Comparison of ENCODE assay signal across 8 cellular contexts in the genomic region with DNA sequence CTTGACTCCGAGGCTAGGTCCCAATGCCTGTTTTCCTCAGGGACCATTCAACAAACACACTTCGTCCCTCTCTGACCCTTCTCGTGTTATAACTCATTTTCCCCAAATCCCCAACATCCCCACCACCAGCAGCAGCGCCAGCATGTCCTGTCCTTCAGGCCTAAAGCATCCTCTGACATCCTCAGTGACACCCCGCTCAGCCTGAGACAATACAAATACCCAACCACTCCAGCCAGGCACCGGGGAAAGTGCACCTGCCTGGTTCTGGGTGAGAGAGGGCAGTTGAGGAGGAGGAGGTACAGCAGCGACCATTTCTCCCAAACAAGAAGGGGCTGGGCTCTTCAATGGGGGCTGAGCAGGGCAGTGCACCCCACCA. TPM values are rescaled to one million over a fixed set of nuclear protein-coding genes. Genes with fewer than 3 reads are reported as not detected.
DNase-seq lines count a peak whose midpoint lies in the region; ATAC-seq and TF ChIP-seq lines count a peak whose summit lies in the region.

No MANE protein-coding gene starts in this region.

- DNase-seq in AG10803 (ENCODE audit: low read depth) (no peak), HuH-7 (ENCODE audit: low spot score) (no peak), AG08395 (ENCODE audit: low spot score) (no peak), ureter (ENCODE audit: low spot score) (no peak)
- no peak for DNase-seq in central memory CD8-positive, alpha-beta T cell (ENCODE audit: low spot score in 2 of 2)
- no peak for DNase-seq in naive thymus-derived CD4-positive, alpha-beta T cell

- peak overlapping the region; percentile 18 for H3K4me3 Mint-ChIP-seq in central memory CD8-positive, alpha-beta T cell
- peak overlapping the region; percentile 69 to 100 (median 87) for H3K4me3 Mint-ChIP-seq in naive thymus-derived CD4-positive, alpha-beta T cell

- no peak for TF ChIP-seq CTCF in AG10803 (conservative IDR thresholded peaks at IDR 0.05; ENCODE audit: low read length)

- H3K4me1 ChIP-seq in HUES64 (ENCODE audit: insufficient read depth, low read length), result peaks cover 42% of the 10 kb centered on the region
- H3K4me1 ChIP-seq in naive thymus-derived CD4-positive, alpha-beta T cell (ENCODE audit: control insufficient read depth in 2 of 2, insufficient read depth in 2 of 2, low read length in 2 of 2), result peaks cover 15 to 58% of the 10 kb centered on the region in 2 donors

- POLR2A ChIA-PET in naive thymus-derived CD4-positive, alpha-beta T cell (lab: Charles Lee), result no interaction called here

- H3K27me3 ChIP-seq in HUES64 (ENCODE audit: insufficient read depth, low read length), result no peaks in the 10 kb centered on the region
- no peaks in the 10 kb centered on the region for H3K27me3 ChIP-seq in naive thymus-derived CD4-positive, alpha-beta T cell (ENCODE audit: control insufficient read depth in 2 of 2, insufficient read depth in 2 of 2, low read length in 2 of 2)

- peak overlapping the region; percentile 39; the same call in 1 of the 2 replicates for H3K9ac ChIP-seq in HUES64 (ENCODE audit: low read depth, low read length)

- H3K36me3 ChIP-seq in HUES64 (ENCODE audit: insufficient read depth, low read length), result no peaks in the 10 kb centered on the region
- peaks cover 0 to 12% (median 0%) of the 10 kb centered on the region in 3 experiments for H3K36me3 ChIP-seq in naive thymus-derived CD4-positive, alpha-beta T cell (ENCODE audit: control insufficient read depth in 2 of 3, insufficient read depth in 3 of 3, low read length in 3 of 3)

- peak overlapping the region; percentile 84; the same call in 1 of the 2 replicates for H3K27ac ChIP-seq in HUES64 (ENCODE audit: low read depth, low read length)
- peak overlapping the region; percentile 61 for H3K27ac ChIP-seq in naive thymus-derived CD4-positive, alpha-beta T cell (ENCODE audit: low read depth, low read length)

- H3K9me3 ChIP-seq in HUES64 (ENCODE audit: insufficient read depth, low read depth, low read length), result no peaks in the 10 kb centered on the region
- H3K9me3 ChIP-seq in naive thymus-derived CD4-positive, alpha-beta T cell (ENCODE audit: control insufficient read depth in 2 of 3, low read length in 3 of 3), result no peaks in the 10 kb centered on the region

- peaks cover 55% of the 10 kb centered on the region for H3K4me1 Mint-ChIP-seq in central memory CD8-positive, alpha-beta T cell
- H3K4me1 Mint-ChIP-seq in naive thymus-derived CD4-positive, alpha-beta T cell, result peaks cover 41 to 59% (median 50%) of the 10 kb centered on the region in 7 donors

- CTCF ChIA-PET in naive thymus-derived CD4-positive, alpha-beta T cell (lab: Charles Lee), result no interaction called here

- H3K27me3 Mint-ChIP-seq in central memory CD8-positive, alpha-beta T cell, result no peaks in the 10 kb centered on the region
- H3K27me3 Mint-ChIP-seq in naive thymus-derived CD4-positive, alpha-beta T cell, result no peaks in the 10 kb centered on the region

- H3K36me3 Mint-ChIP-seq in central memory CD8-positive, alpha-beta T cell (ENCODE audit: insufficient read depth), result peaks cover 41% of the 10 kb centered on the region
- peaks cover 0 to 4% (median 0%) of the 10 kb centered on the region in 5 donors for H3K36me3 Mint-ChIP-seq in naive thymus-derived CD4-positive, alpha-beta T cell

- no peaks in the 10 kb centered on the region for H3K9me3 Mint-ChIP-seq in central memory CD8-positive, alpha-beta T cell
- peaks cover 0 to 13% (median 0%) of the 10 kb centered on the region in 11 donors for H3K9me3 Mint-ChIP-seq in naive thymus-derived CD4-positive, alpha-beta T cell

- 60% methylated on average over 6 of the region's 7 CpGs for WGBS in HUES64

- intact Hi-C loops in naive thymus-derived CD4-positive, alpha-beta T cell (cut with micrococcal nuclease), result no loop called here

- ATAC-seq in central memory CD8-positive, alpha-beta T cell (replicated peaks; ENCODE audit: extremely low read depth, poor library complexity, severe bottlenecking), result no peak
- ATAC-seq in naive thymus-derived CD4-positive, alpha-beta T cell, result no peak
- no peak for ATAC-seq in HG02870 (IDR thresholded peaks at IDR 0.05; ENCODE audit: unreplicated experiment)

- no peak overlapping the region for H3K27ac Mint-ChIP-seq in central memory CD8-positive, alpha-beta T cell (ENCODE audit: low read depth)
- peak overlapping the region in 8 of 9 donors; percentile 12 to 100 (median 68) for H3K27ac Mint-ChIP-seq in naive thymus-derived CD4-positive, alpha-beta T cell

- H3K4me3 ChIP-seq in AG10803 (ENCODE audit: low read length) (peak overlapping the region; percentile 62), HUES64 (ENCODE audit: low read length) (peak overlapping the region; percentile 34)
- no peak overlapping the region for H3K4me3 ChIP-seq in naive thymus-derived CD4-positive, alpha-beta T cell (ENCODE audit: low read length)

RNA-seq across cellular contexts. Expression of a gene that starts 4.7 kb away (rescaled TPM):
- polyA plus RNA-seq in HUES64 (2013, experiment 1 of 2), result 10.0 TPM
- 10.2 TPM for polyA plus RNA-seq in HUES64 (2013, experiment 2 of 2)
- 100 to 1,000 TPM in 1 of 5 experiments, 10 to 100 TPM in 4; 31.4 to 106 (median 55.5) TPM for total RNA-seq in naive thymus-derived CD4-positive, alpha-beta T cell
- polyA plus RNA-seq in naive thymus-derived CD4-positive, alpha-beta T cell, result 1 to 10 TPM in 1 of 2 donors, under 1 TPM in 1; 0.65 to 1.0 TPM
- 47.4 TPM for total RNA-seq in ureter

RNA-seq across cellular contexts. Expression of a gene that starts 58.9 kb away (rescaled TPM):
- 29.4 TPM for polyA plus RNA-seq in HUES64 (2013, experiment 1 of 2)
- polyA plus RNA-seq in HUES64 (2013, experiment 2 of 2), result 29.9 TPM
- 100 to 1,000 TPM in 4 of 5 experiments, 10 to 100 TPM in 1; 70.8 to 151 (median 138) TPM for total RNA-seq in naive thymus-derived CD4-positive, alpha-beta T cell
- polyA plus RNA-seq in naive thymus-derived CD4-positive, alpha-beta T cell, result 10 to 100 TPM in 1 of 2 donors, 1 to 10 TPM in 1; 9.4 to 22.7 TPM
- 113 TPM for total RNA-seq in ureter

RNA-seq across cellular contexts. Expression of a gene that starts 59.9 kb away (rescaled TPM):
- polyA plus RNA-seq in HUES64 (2013, experiment 1 of 2), result 76.3 TPM
- 44.2 TPM for polyA plus RNA-seq in HUES64 (2013, experiment 2 of 2)
- 10 to 100 TPM; 22.9 to 42.8 (median 30.0) TPM for total RNA-seq in naive thymus-derived CD4-positive, alpha-beta T cell
- 10 to 100 TPM; 13.1 to 21.6 TPM for polyA plus RNA-seq in naive thymus-derived CD4-positive, alpha-beta T cell
- 36.9 TPM for total RNA-seq in ureter
